8 cellular contexts compared by ENCODE assay signal in genomic region chr5:78359455-78359830, GRCh38. TPM values are rescaled to one million over a fixed set of nuclear protein-coding genes. Genes with fewer than 3 reads are reported as not detected.
DNase-seq lines count a peak whose midpoint lies in the region; ATAC-seq, FAIRE-seq and TF ChIP-seq lines count a peak whose summit lies in the region.
"Not testable (repeated sequence)": the region's sequence is repeated elsewhere in the genome, so short reads cannot be mapped to it uniquely, and the experiment has no call there.

No MANE protein-coding gene starts in this region.

- peaks cover 0 to 19% (median 6%) of the 10 kb centered on the region in 11 experiments; a peak in 5 of 22 replicates for H3K36me3 ChIP-seq in BLaER1 treated with 17β-estradiol and CSF1 and Interleukin-3, amounts not matched to agents 10 nM and 100 nM
- H3K36me3 ChIP-seq in GM12878 (ENCODE audit: control insufficient read depth in 2 of 2, insufficient read depth in 2 of 2, low read length in 1 of 2) = peaks cover 0 to 10% of the 10 kb centered on the region in 2 experiments; a peak in 1 of 4 replicates
- H3K36me3 ChIP-seq in esophagus muscularis mucosa; HepG2 (replicated peaks in 1 of 2; ENCODE audit: control insufficient read depth in 1 of 2, insufficient read depth in 2 of 2, low read length in 2 of 2); osteoblast (ENCODE audit: insufficient read depth, low read length); suprapubic skin: not testable (repeated sequence)

- H3K4me1 ChIP-seq in BLaER1 treated with 17β-estradiol and CSF1 and Interleukin-3, amounts not matched to agents 10 nM and 100 nM = peaks cover 21 to 59% (median 27%) of the 10 kb centered on the region in 10 experiments
- not testable (repeated sequence) for H3K4me1 ChIP-seq in GM12878 (ENCODE audit: control insufficient read depth, insufficient read depth, low read length); osteoblast (ENCODE audit: insufficient read depth, low read length)
- H3K4me1 ChIP-seq in esophagus muscularis mucosa = peaks cover 15 to 32% (median 27%) of the 10 kb centered on the region in 4 donors
- H3K4me1 ChIP-seq in HepG2 (ENCODE audit: insufficient read depth, low read length) = peaks cover 32% of the 10 kb centered on the region
- H3K4me1 ChIP-seq in suprapubic skin = peaks cover 28% of the 10 kb centered on the region

- SMC1A ChIA-PET in GM12878 (lab: Charles Lee; ENCODE audit: uncharacterized antibody, unreplicated experiment) = interaction anchor here (0.9 to 1.7 kb wide), 7 partner anchors 8 to 606 kb away, joined by 3 to 9 read pairs (median 5); partner anchors contain the start of gene AP3B1

- not testable (repeated sequence) for ATAC-seq in GM12878, HepG2

- DNase-seq in GM12878 (ENCODE audit: low read depth, low spot score); esophagus muscularis mucosa (ENCODE audit: extremely low spot score); HepG2 (ENCODE audit: low spot score); osteoblast (ENCODE audit: insufficient read length, low spot score, missing footprints); suprapubic skin (ENCODE audit: low spot score in 2 of 2): not testable (repeated sequence)

- H3K9ac ChIP-seq in BLaER1 treated with 17β-estradiol and CSF1 and Interleukin-3, amounts not matched to agents 10 nM and 100 nM = peak overlapping the region; percentile 88 to 97 (median 92)
- H3K9ac ChIP-seq in GM12878 (ENCODE audit: control insufficient read depth, insufficient read depth, low read length) (peak overlapping the region; percentile 93), HepG2 (ENCODE audit: insufficient read depth, low read depth, low read length) (peak overlapping the region; percentile 90)

- POLR2A ChIA-PET in GM12878 (lab: Charles Lee) = interaction anchor here (0.7 to 1.6 kb wide), 3 partner anchors 10 to 64 kb away, joined by 3 to 13 read pairs (median 5); partner anchors contain the start of gene AP3B1
- POLR2A ChIA-PET in HepG2 (lab: Yijun Ruan, JAX) = interaction anchor here (0.7 to 1.2 kb wide), 2 partner anchors 13 to 65 kb away, joined by 3 to 4 read pairs; partner anchors contain the start of gene AP3B1

- RAD21 ChIA-PET in GM12878 (lab: Charles Lee; ENCODE audit: unreplicated experiment) = interaction anchor here (1.3 to 2.1 kb wide), 3 partner anchors 38 to 65 kb away, joined by 3 to 7 read pairs (median 3); partner anchors contain the start of gene AP3B1

- intact Hi-C loops in GM12878 (cut with micrococcal nuclease; ENCODE audit: unreplicated experiment); esophagus muscularis mucosa (cut with DNase I); HepG2 (cut with micrococcal nuclease; ENCODE audit: unreplicated experiment): not testable (repeated sequence)

- not testable (repeated sequence) for H3K27me3 ChIP-seq in BLaER1 treated with 17β-estradiol and CSF1 and Interleukin-3, amounts not matched to agents 10 nM and 100 nM; GM12878 (replicated peaks in 1 of 2; ENCODE audit: control insufficient read depth in 2 of 2, insufficient read depth in 2 of 2, low read length in 1 of 2); esophagus muscularis mucosa; HepG2 (ENCODE audit: control insufficient read depth in 1 of 2, insufficient read depth in 2 of 2, low read length in 2 of 2); osteoblast (ENCODE audit: insufficient read depth, low read length); suprapubic skin

- not testable (repeated sequence) for H3K36me3 Mint-ChIP-seq in IgD-negative memory B cell

- not testable (repeated sequence) for TF ChIP-seq EP300 in GM12878 (IDR thresholded peaks at IDR 0.05; ENCODE audit: borderline replicate concordance in 1 of 2, control insufficient read depth in 1 of 2, low read depth in 2 of 2, low read length in 2 of 2); esophagus muscularis mucosa (IDR thresholded peaks at IDR 0.05); HepG2 (IDR thresholded peaks at IDR 0.05; ENCODE audit: low read depth in 2 of 2, low read length in 2 of 2); HepG2 (CRISPR knock-in tag; IDR thresholded peaks at IDR 0.05; ENCODE audit: borderline replicate concordance); suprapubic skin (IDR thresholded peaks at IDR 0.05)

- not testable (repeated sequence) for TF ChIP-seq POLR2A in GM12878 (IDR thresholded peaks at IDR 0.05; ENCODE audit: low read depth, low read length); esophagus muscularis mucosa (IDR thresholded peaks at IDR 0.05; ENCODE audit: low read depth); HepG2 (IDR thresholded peaks at IDR 0.05; ENCODE audit: insufficient read depth in 1 of 2, low read depth in 2 of 2, low read length in 2 of 2); suprapubic skin (IDR thresholded peaks at IDR 0.05)

- peak overlapping the region; percentile 65 for H2AFZ ChIP-seq in GM12878 (ENCODE audit: control insufficient read depth, low read depth, low read length)
- H2AFZ ChIP-seq in HepG2 (ENCODE audit: low read length) = not testable (repeated sequence)
- H2AFZ ChIP-seq in osteoblast (ENCODE audit: low read length) = peak overlapping the region; percentile 98

- 79% methylated on average over 19 of the region's 19 CpGs for WGBS in GM12878 (ENCODE audit: insufficient coverage, insufficient replicate concordance, low lambda C conversion rate, missing lambda C conversion rate)
- 78% methylated on average over 18 of the region's 19 CpGs for WGBS in esophagus muscularis mucosa
- WGBS in HepG2 (ENCODE audit: low lambda C conversion rate) = 80% methylated on average over 19 of the region's 19 CpGs
- WGBS in suprapubic skin = 76% methylated on average over 19 of the region's 19 CpGs

- H3K9me3 Mint-ChIP-seq in IgD-negative memory B cell = not testable (repeated sequence)

- in situ Hi-C loops in GM12878 (cut with MboI) = loop anchor here (5.0 kb wide), 1 partner anchor 67 kb away; the partner anchor contains the start of gene AP3B1
- in situ Hi-C loops in HepG2 (cut with HindIII; ENCODE audit: extremely low pct_ligation_motif_present, low pct_unique_long_range_greater_than_20kb) = not testable (repeated sequence)

- TF ChIP-seq RAD21 in GM12878 (IDR thresholded peaks at IDR 0.05; ENCODE audit: insufficient read depth, low read depth, low read length); HepG2 (CRISPR knock-in tag; IDR thresholded peaks at IDR 0.05): not testable (repeated sequence)

- H3K4me3 ChIP-seq in BLaER1 treated with 17β-estradiol and CSF1 and Interleukin-3, amounts not matched to agents 10 nM and 100 nM = peak overlapping the region; percentile 92 to 100 (median 94)
- H3K4me3 ChIP-seq in WI38 (ENCODE audit: low read depth, low read length) = peak overlapping the region; percentile 97
- H3K4me3 ChIP-seq in GM12878 = peak overlapping the region; percentile 89
- H3K4me3 ChIP-seq in esophagus muscularis mucosa = peak overlapping the region; percentile 82 to 94 (median 88)
- H3K4me3 ChIP-seq in HepG2 (replicated peaks in 1 of 3; ENCODE audit: insufficient read depth in 1 of 3, low read depth in 2 of 3, low read length in 3 of 3) = peak overlapping the region; percentile 93 to 99 (median 96)
- H3K4me3 ChIP-seq in osteoblast (ENCODE audit: insufficient read depth, low read length) = peak overlapping the region; percentile 100
- peak overlapping the region; percentile 81 for H3K4me3 ChIP-seq in suprapubic skin

- H3K79me2 ChIP-seq in GM12878 (ENCODE audit: control insufficient read depth, insufficient read depth, low read length) (peaks cover 48% of the 10 kb centered on the region), HepG2 (ENCODE audit: insufficient read depth, low read length) (peaks cover 34% of the 10 kb centered on the region), osteoblast (ENCODE audit: insufficient read depth, low read length) (peaks cover 49% of the 10 kb centered on the region)

- BruUV-seq in GM12878 (replicated peaks; lab: Mats Ljungman, UMichigan); HepG2 (replicated peaks; lab: Mats Ljungman, UMichigan): not testable (repeated sequence)

- FAIRE-seq in GM12878 (lab: Jason Lieb, UNC); HepG2 (lab: Jason Lieb, UNC): not testable (repeated sequence)

- H3K4me2 ChIP-seq in BLaER1 treated with 17β-estradiol and CSF1 and Interleukin-3, amounts not matched to agents 10 nM and 100 nM = peak overlapping the region; percentile 80 to 94 (median 88)
- H3K4me2 ChIP-seq in GM12878 (ENCODE audit: control insufficient read depth, insufficient read depth) = peak overlapping the region; percentile 79
- H3K4me2 ChIP-seq in HepG2 (ENCODE audit: low read depth, low read length) = peak overlapping the region; percentile 91
- peak overlapping the region; percentile 95 for H3K4me2 ChIP-seq in osteoblast (ENCODE audit: insufficient read depth, low read length)

- TF ChIP-seq CTCF in WI38 (IDR thresholded peaks at IDR 0.05; ENCODE audit: low read depth, low read length); GM12878 (IDR thresholded peaks at IDR 0.05 in 2 of 3, conservative IDR thresholded peaks at IDR 0.05 in 1 of 3; ENCODE audit: control insufficient read depth in 2 of 3, extremely low read depth in 1 of 3, insufficient read depth in 1 of 3, low read depth in 3 of 3, low read length in 3 of 3); esophagus muscularis mucosa (IDR thresholded peaks at IDR 0.05); HepG2 (CRISPR knock-in tag; IDR thresholded peaks at IDR 0.05); osteoblast (IDR thresholded peaks at IDR 0.05; ENCODE audit: extremely low read depth, low read depth, low read length); suprapubic skin (IDR thresholded peaks at IDR 0.05): not testable (repeated sequence)

- peak overlapping the region; percentile 84 to 98 (median 95) for H3K27ac ChIP-seq in BLaER1 treated with 17β-estradiol and CSF1 and Interleukin-3, amounts not matched to agents 10 nM and 100 nM
- peak overlapping the region; percentile 96 for H3K27ac ChIP-seq in GM12878 (ENCODE audit: control insufficient read depth, insufficient read depth)
- peak overlapping the region; percentile 87 to 93 (median 90) for H3K27ac ChIP-seq in esophagus muscularis mucosa (replicated peaks in 1 of 4)
- peak overlapping the region; percentile 86 for H3K27ac ChIP-seq in HepG2 (ENCODE audit: extremely low read length, insufficient read depth, low read length)
- peak overlapping the region; percentile 94 for H3K27ac ChIP-seq in osteoblast (ENCODE audit: low read depth, low read length)
- H3K27ac ChIP-seq in suprapubic skin = peak overlapping the region; percentile 90

- peaks cover 0 to 16% (median 0%) of the 10 kb centered on the region in 11 experiments; a peak in 6 of 22 replicates for H4K20me1 ChIP-seq in BLaER1 treated with 17β-estradiol and CSF1 and Interleukin-3, amounts not matched to agents 10 nM and 100 nM
- H4K20me1 ChIP-seq in GM12878 (ENCODE audit: control insufficient read depth, insufficient read depth); HepG2 (ENCODE audit: insufficient read depth, low read length); osteoblast (ENCODE audit: insufficient read depth, low read length): not testable (repeated sequence)

- peak overlapping the region; percentile 92 to 99 (median 97) for H3K4me3 Mint-ChIP-seq in IgD-negative memory B cell

- not testable (repeated sequence) for H3K9me3 ChIP-seq in BLaER1 treated with 17β-estradiol and CSF1 and Interleukin-3, amounts not matched to agents 10 nM and 100 nM (replicated peaks in 1 of 11); GM12878 (replicated peaks; ENCODE audit: control insufficient read depth, insufficient read depth, low read length); esophagus muscularis mucosa; HepG2 (ENCODE audit: low read length); osteoblast (ENCODE audit: low read depth, low read length); suprapubic skin

- CTCF ChIA-PET in GM12878 (lab: Yijun Ruan, JAX) = interaction anchor here (0.6 to 1.1 kb wide), 5 partner anchors 18 to 236 kb away, joined by 3 to 5 read pairs (median 3); no protein-coding TSS in a partner anchor
- CTCF ChIA-PET in HepG2 (lab: Yijun Ruan, JAX; ENCODE audit: low intra/inter-chr PET ratio, low total read pairs) = not testable (repeated sequence)

- not testable (repeated sequence) for H3K27me3 Mint-ChIP-seq in IgD-negative memory B cell

- H3K4me1 Mint-ChIP-seq in IgD-negative memory B cell = peaks cover 22 to 29% (median 25%) of the 10 kb centered on the region in 3 donors

- peak overlapping the region; percentile 78 to 98 (median 96) for H3K27ac Mint-ChIP-seq in IgD-negative memory B cell

RNA-seq across cellular contexts. Expression of gene SCAMP1, which starts 1.0 kb away (rescaled TPM):
- polyA plus RNA-seq in IgD-negative memory B cell = 29.2 TPM
- 44.5 and 47.9 TPM in 2 replicates for total RNA-seq in GM12878 (2013; cell fraction: nucleolus; rRNA removed)
- 16.5 and 18.1 TPM in 2 replicates for total RNA-seq in GM12878 (2014; rRNA removed)
- total RNA-seq in GM12878 (2014; rRNA removed; fragmentation: Illumina TruSeq; extraction: Trizol) = 18.8 and 19.6 TPM in 2 replicates
- 20.9 and 22.0 TPM in 2 replicates for total RNA-seq in GM12878 (2021)
- 3.3 TPM for polyA plus RNA-seq in GM12878 (2011; ENCODE audit: low read depth)
- 22.3 and 30.8 TPM in 2 replicates for polyA plus RNA-seq in GM12878 (2011; rRNA removed)
- polyA plus RNA-seq in GM12878 (2011; cell fraction: cytosol; rRNA removed) = 9.9 and 11.8 TPM in 2 replicates
- polyA plus RNA-seq in GM12878 (2011; cell fraction: nucleus; rRNA removed) = 6.0 and 8.3 TPM in 2 replicates
- polyA plus RNA-seq in GM12878 (2012) = 6.2 and 8.4 TPM in 2 replicates
- 12.9 and 17.6 TPM in 2 replicates for polyA plus RNA-seq in GM12878 (2014; fragmentation: Illumina TruSeq; extraction: Trizol)
- 10 to 100 TPM in 1 of 2 experiments, 1 to 10 TPM in 1; 9.1 to 21.2 TPM for polyA plus RNA-seq in GM12878 (2014; fragmentation: Nextera tagmentation; extraction: Ambion mirVana)
- polyA plus RNA-seq in GM12878 (2014; rRNA removed) = 6.4 and 6.5 TPM in 2 replicates
- 10 to 100 TPM; 21.8 to 27.9 TPM for polyA plus RNA-seq in GM12878 (2016; fragmentation: Nextera tagmentation; extraction: Ambion mirVana)
- polyA minus RNA-seq in GM12878 (2011; rRNA and poly(A)+ RNA removed) = 33.5 and 48.1 TPM in 2 replicates
- 13.1 and 16.0 TPM in 2 replicates for polyA minus RNA-seq in GM12878 (2011; cell fraction: cytosol; rRNA and poly(A)+ RNA removed)
- 19.2 and 29.9 TPM in 2 replicates for polyA minus RNA-seq in GM12878 (2011; cell fraction: nucleus; rRNA and poly(A)+ RNA removed)
- 10 to 100 TPM; 24.7 to 36.8 (median 30.8) TPM for total RNA-seq in esophagus muscularis mucosa
- 27.0 and 33.7 TPM in 2 replicates for total RNA-seq in HepG2 (2016; rRNA removed; fragmentation: Illumina TruSeq; extraction: Trizol)
- total RNA-seq in HepG2 (2016; cell fraction: cytosol; rRNA removed; fragmentation: Illumina TruSeq; extraction: Trizol; ENCODE audit: low read depth) = 20.4 and 22.0 TPM in 2 replicates
- 29.5 and 36.1 TPM in 2 replicates for total RNA-seq in HepG2 (2016; cell fraction: insoluble cytoplasmic fraction; rRNA removed; fragmentation: Illumina TruSeq; extraction: Trizol)
- total RNA-seq in HepG2 (2016; cell fraction: membrane; rRNA removed; fragmentation: Illumina TruSeq; extraction: Trizol) = 15.7 and 16.3 TPM in 2 replicates
- total RNA-seq in HepG2 (2016; cell fraction: nucleus; rRNA removed; fragmentation: Illumina TruSeq; extraction: Trizol) = 30.9 and 31.8 TPM in 2 replicates
- 18.2 and 18.3 TPM in 2 replicates for polyA plus RNA-seq in HepG2 (2011; rRNA removed)
- 9.9 and 16.7 TPM in 2 replicates for polyA plus RNA-seq in HepG2 (2011; cell fraction: cytosol; rRNA removed)
- 3.8 and 4.1 TPM in 2 replicates for polyA plus RNA-seq in HepG2 (2011; cell fraction: nucleus; rRNA removed)
- polyA plus RNA-seq in HepG2 (2012) = 26.4 and 27.2 TPM in 2 replicates
- polyA plus RNA-seq in HepG2 (2016; cell fraction: cytosol; fragmentation: Illumina TruSeq; extraction: Trizol; ENCODE audit: low read depth) = 1.2 and 1.4 TPM in 2 replicates
- 13.5 and 14.1 TPM in 2 replicates for polyA plus RNA-seq in HepG2 (2016; cell fraction: insoluble cytoplasmic fraction; fragmentation: Illumina TruSeq; extraction: Trizol; ENCODE audit: low read depth)
- polyA plus RNA-seq in HepG2 (2016; cell fraction: membrane; fragmentation: Illumina TruSeq; extraction: Trizol; ENCODE audit: low read depth) = 4.2 TPM in 2 replicates
- polyA plus RNA-seq in HepG2 (2016; cell fraction: nucleus; fragmentation: Illumina TruSeq; extraction: Trizol; ENCODE audit: insufficient read depth, low read depth) = 17.8 and 23.2 TPM in 2 replicates
- 26.1 and 37.5 TPM in 2 replicates for polyA minus RNA-seq in HepG2 (2011; rRNA and poly(A)+ RNA removed; ENCODE audit: low replicate concordance)
- 32.9 and 41.5 TPM in 2 replicates for polyA minus RNA-seq in HepG2 (2011; cell fraction: cytosol; rRNA and poly(A)+ RNA removed)
- 33.3 and 41.2 TPM in 2 replicates for polyA minus RNA-seq in HepG2 (2011; cell fraction: nucleus; rRNA and poly(A)+ RNA removed)
- total RNA-seq in osteoblast = 70.2 and 71.9 TPM in 2 replicates
- 10 to 100 TPM; 21.2 to 34.6 (median 29.4) TPM for total RNA-seq in suprapubic skin
